ENCODE assay signal across 8 cellular contexts in the genomic region with DNA sequence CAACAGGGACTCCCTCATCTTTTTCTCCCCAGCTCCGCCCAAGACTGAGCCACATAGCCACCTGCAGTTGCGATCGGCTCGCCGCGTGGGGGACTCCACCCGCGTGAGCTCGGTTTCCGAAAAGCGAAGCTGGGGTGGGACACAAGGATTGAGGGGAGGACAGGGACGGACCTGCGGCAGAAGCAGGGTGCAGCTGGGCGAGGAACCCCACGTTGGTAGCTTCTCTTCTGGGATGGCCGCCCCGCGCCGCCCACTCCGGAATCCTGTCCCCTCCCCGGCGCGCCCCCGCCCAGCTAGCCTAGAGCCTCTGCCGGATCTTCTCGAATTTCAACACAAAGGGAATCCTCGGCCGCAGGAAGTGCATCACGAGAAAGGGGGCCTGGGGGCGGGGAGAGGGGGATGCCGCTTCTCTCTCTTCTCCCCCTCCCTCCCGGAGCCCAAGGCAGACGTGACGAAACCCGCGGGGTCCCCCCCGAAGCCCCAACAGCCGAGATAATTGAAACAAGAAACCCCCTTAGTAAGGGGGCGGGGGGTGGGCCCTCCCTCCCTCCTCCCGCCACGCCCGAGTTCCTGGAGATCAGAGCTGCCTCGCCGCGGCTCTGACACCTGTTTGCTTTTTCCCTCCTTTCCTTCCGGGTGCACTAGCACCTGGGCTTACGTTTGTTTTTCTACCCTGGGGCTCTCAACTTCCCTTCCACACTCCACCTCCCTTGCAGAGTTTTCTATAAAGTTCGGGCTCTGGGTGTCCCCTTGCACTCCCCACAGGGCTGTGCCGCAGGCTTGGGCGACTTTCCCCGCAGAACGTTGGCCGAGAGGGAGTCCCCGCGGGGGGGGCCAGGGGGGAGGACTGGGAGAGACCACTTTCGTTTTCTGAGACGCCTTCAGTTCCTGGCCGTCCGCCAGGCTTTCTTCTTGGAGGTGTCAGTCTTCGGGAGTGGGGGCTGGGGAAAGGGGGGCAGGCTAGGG. TPM values are rescaled to one million over a fixed set of nuclear protein-coding genes. Genes with fewer than 3 reads are reported as not detected.
DNase-seq lines count a peak whose midpoint lies in the region; ATAC-seq and TF ChIP-seq lines count a peak whose summit lies in the region.

No MANE protein-coding gene starts in this region.

- in situ Hi-C loops in KBM-7 (cut with MboI; ENCODE audit: low pct_unique_long_range_greater_than_20kb, low sequenced_read_pairs) = no loop called here

- DNase-seq in DMS 273 treated with DMSO at 0.1 percent for 48 hours (lab: John Stamatoyannopoulos, UW) (peak; percentile 46), KBM-7 (peak; percentile 81), RKO (ENCODE audit: low spot score) (peak; percentile 82), fibroblast of villous mesenchyme (ENCODE audit: low read depth) (peak; percentile 13)
- DNase-seq in activated effector memory CD4-positive, alpha-beta T cell treated with Interleukin-2 at 50 U/mL for 16 hours = peak; percentile 20
- DNase-seq in natural killer cell treated with Interleukin-12 subunit alpha and Interleukin-12 subunit beta and Interleukin-15 and Interleukin-18, amount 100 ng/mL, for 72 hours (ENCODE audit: low spot score) = peak; percentile 84
- DNase-seq in stimulated activated naive CD4-positive, alpha-beta T cell treated with Interleukin-2 at 50 U/mL for 16 hours (lab: John Stamatoyannopoulos, UW) = peak; percentile 52

- peaks cover 26 to 47% of the 10 kb centered on the region in 2 donors for H3K27me3 Mint-ChIP-seq in natural killer cell treated with Interleukin-12 subunit alpha and Interleukin-12 subunit beta and Interleukin-15 and Interleukin-18, amount 100 ng/mL, for 72 hours

- TF ChIP-seq CTCF in fibroblast of villous mesenchyme (IDR thresholded peaks at IDR 0.05; ENCODE audit: insufficient read depth, low read depth, low read length) = peak; percentile 34

- peak; percentile 66 for ATAC-seq in GM21619 (IDR thresholded peaks at IDR 0.05; ENCODE audit: unreplicated experiment)
- peak; percentile 77 to 83 for ATAC-seq in natural killer cell treated with Interleukin-12 subunit alpha and Interleukin-12 subunit beta and Interleukin-15 and Interleukin-18, amount 100 ng/mL, for 72 hours

- peak overlapping the region; percentile 61 for H3K4me3 ChIP-seq in fibroblast of villous mesenchyme (ENCODE audit: low read depth, low read length)

- H3K4me3 Mint-ChIP-seq in natural killer cell treated with Interleukin-12 subunit alpha and Interleukin-12 subunit beta and Interleukin-15 and Interleukin-18, amount 100 ng/mL, for 72 hours = peak overlapping the region; percentile 93

- H3K27ac Mint-ChIP-seq in natural killer cell treated with Interleukin-12 subunit alpha and Interleukin-12 subunit beta and Interleukin-15 and Interleukin-18, amount 100 ng/mL, for 72 hours = peak overlapping the region in 1 of 2 donors; percentile 57

- H3K9me3 Mint-ChIP-seq in natural killer cell treated with Interleukin-12 subunit alpha and Interleukin-12 subunit beta and Interleukin-15 and Interleukin-18, amount 100 ng/mL, for 72 hours = peaks cover 7% of the 10 kb centered on the region

- H3K36me3 Mint-ChIP-seq in natural killer cell treated with Interleukin-12 subunit alpha and Interleukin-12 subunit beta and Interleukin-15 and Interleukin-18, amount 100 ng/mL, for 72 hours = peaks cover 16% of the 10 kb centered on the region

- peaks cover 20% of the 10 kb centered on the region in 2 donors for H3K4me1 Mint-ChIP-seq in natural killer cell treated with Interleukin-12 subunit alpha and Interleukin-12 subunit beta and Interleukin-15 and Interleukin-18, amount 100 ng/mL, for 72 hours (ENCODE audit: low read depth in 2 of 2)

RNA-seq across cellular contexts. Expression of a gene that starts 1.3 kb away (rescaled TPM):
- total RNA-seq in fibroblast of villous mesenchyme = not detected in 2 replicates
- not detected for total RNA-seq in natural killer cell treated with Interleukin-12 subunit alpha and Interleukin-12 subunit beta and Interleukin-15 and Interleukin-18, amount 100 ng/mL, for 72 hours

Comparison
In these comparisons a context has a peak if more than half of its experiments do, and no peak if none do; other contexts are left out.
1. Peak in every context shown above with its lines: DNase-seq, ATAC-seq and H3K4me3 ChIP-seq.
2. DNase-seq: peak in every context shown above with its lines; median percentile 84 in natural killer cell treated with Interleukin-12 subunit alpha and Interleukin-12 subunit beta and Interleukin-15 and Interleukin-18, amount 100 ng/mL, for 72 hours; 82 in RKO; 81 in KBM-7; 52 in stimulated activated naive CD4-positive, alpha-beta T cell treated with Interleukin-2 at 50 U/mL for 16 hours; 46 in DMS 273 treated with DMSO at 0.1 percent for 48 hours; 20 in activated effector memory CD4-positive, alpha-beta T cell treated with Interleukin-2 at 50 U/mL for 16 hours; 13 in fibroblast of villous mesenchyme.